ENCODE assay signal across 9 cellular contexts in genomic region chr2:86861628-86862379, GRCh38. TPM values are rescaled to one million over a fixed set of nuclear protein-coding genes. Genes with fewer than 3 reads are reported as not detected.
DNase-seq lines count a peak whose midpoint lies in the region; ATAC-seq and TF ChIP-seq lines count a peak whose summit lies in the region.
"Not testable (repeated sequence)": the region's sequence is repeated elsewhere in the genome, so short reads cannot be mapped to it uniquely, and the experiment has no call there.
"Had no signal": no experiment of that assay in that cellular context is flagged by ENCODE, and none has a peak within 500 bp of the region (broad histone marks: within the 10 kb centered on the region; RNA-seq: fewer than 3 reads in every experiment).

TSS of gene CD8B (minus strand) at chr2:86861886. CDS start at chr2:86861865, 21 bp downstream.

- peak within 1 kb of the TSS; percentile 97 for H3K27ac Mint-ChIP-seq in activated naive CD8-positive, alpha-beta T cell
- H3K27ac Mint-ChIP-seq in glutamatergic neuron (ENCODE audit: unreplicated experiment); nephron: not testable (repeated sequence)

- not testable (repeated sequence) for H3K9me3 Mint-ChIP-seq in activated naive CD8-positive, alpha-beta T cell (ENCODE audit: low read depth); glutamatergic neuron (ENCODE audit: unreplicated experiment); nephron

- TF ChIP-seq CTCF in VCaP (conservative IDR thresholded peaks at IDR 0.05); glutamatergic neuron (IDR thresholded peaks at IDR 0.05; ENCODE audit: partially characterized antibody, unreplicated experiment); nephron (IDR thresholded peaks at IDR 0.05; ENCODE audit: unreplicated experiment in 3 of 3): not testable (repeated sequence)

- H3K4me3 Mint-ChIP-seq in activated naive CD8-positive, alpha-beta T cell = peak within 1 kb of the TSS; percentile 94
- H3K4me3 Mint-ChIP-seq in glutamatergic neuron (ENCODE audit: unreplicated experiment) = not testable (repeated sequence)
- peak within 1 kb of the TSS in 2 of 3 experiments; percentile 55 to 63 for H3K4me3 Mint-ChIP-seq in nephron

- ATAC-seq in stimulated activated naive CD8-positive, alpha-beta T cell treated with anti-CD3 and anti-CD28 coated beads, Interleukin-15, Interleukin-2, amounts not matched to agents 100 U/mL and 50 U/mL, for 24 hours = peak; percentile 23

- not testable (repeated sequence) for H3K27me3 Mint-ChIP-seq in activated naive CD8-positive, alpha-beta T cell; glutamatergic neuron (ENCODE audit: unreplicated experiment)
- H3K27me3 Mint-ChIP-seq in nephron (ENCODE audit: low read depth) = peaks cover 26% of the 10 kb centered on the region

- H3K9ac ChIP-seq in HUES6 (ENCODE audit: low read length); iPS-15b (ENCODE audit: low read depth, low read length): not testable (repeated sequence)

- not testable (repeated sequence) for H3K4me1 ChIP-seq in HUES6 (ENCODE audit: control insufficient read depth, insufficient read depth, low read length); iPS-15b (ENCODE audit: control insufficient read depth, insufficient read depth, low read length)

- not testable (repeated sequence) for H3K36me3 Mint-ChIP-seq in activated naive CD8-positive, alpha-beta T cell; glutamatergic neuron (ENCODE audit: unreplicated experiment); nephron (ENCODE audit: low read depth)

- DNase-seq in glutamatergic neuron = peak; percentile 28
- DNase-seq in stimulated activated naive CD8-positive, alpha-beta T cell treated with anti-CD3 and anti-CD28 coated beads, Interleukin-15, Interleukin-2, amounts not matched to agents 100 U/mL and 50 U/mL, for 24 hours = peak; percentile 38

- H3K9me3 ChIP-seq in HUES6 (ENCODE audit: control insufficient read depth, insufficient read depth, low read depth, low read length); iPS-15b (ENCODE audit: control insufficient read depth, insufficient read depth, low read length): not testable (repeated sequence)

- peaks cover 30% of the 10 kb centered on the region for H3K4me1 Mint-ChIP-seq in activated naive CD8-positive, alpha-beta T cell (ENCODE audit: low read depth)
- not testable (repeated sequence) for H3K4me1 Mint-ChIP-seq in glutamatergic neuron (ENCODE audit: low read depth, unreplicated experiment); nephron

- H3K4me3 ChIP-seq in HUES6 (ENCODE audit: low read depth, low read length) = peak within 1 kb of the TSS; percentile 52
- H3K4me3 ChIP-seq in iPS-15b (ENCODE audit: low read depth, low read length) = peak within 1 kb of the TSS; percentile 26

- peaks cover 16% of the 10 kb centered on the region for H3K27me3 ChIP-seq in HUES6 (ENCODE audit: control insufficient read depth, insufficient read depth, low read length)
- not testable (repeated sequence) for H3K27me3 ChIP-seq in iPS-15b (ENCODE audit: control insufficient read depth, insufficient read depth, low read length)

- not testable (repeated sequence) for H3K36me3 ChIP-seq in HUES6 (ENCODE audit: control insufficient read depth, insufficient read depth, low read length); iPS-15b (ENCODE audit: control insufficient read depth, insufficient read depth, low read length)

- not testable (repeated sequence) for H3K27ac ChIP-seq in HUES6 (ENCODE audit: low read depth, low read length)
- peak within 1 kb of the TSS; percentile 41 for H3K27ac ChIP-seq in VCaP

RNA-seq across cellular contexts. Expression of gene CD8B, which starts in this region (rescaled TPM):
- not detected for total RNA-seq in glutamatergic neuron (ENCODE audit: unreplicated experiment)
- total RNA-seq: LHCN-M2, PC-9 had no signal

Comparison
In these comparisons a context has a peak if more than half of its experiments do, and no peak if none do; other contexts are left out.
1. Peak in DNase-seq in glutamatergic neuron; RNA of the gene not detected or under 1 TPM.